8 cellular contexts compared by ENCODE assay signal in genomic region chr9:90801175-90801506, GRCh38. TPM values are rescaled to one million over a fixed set of nuclear protein-coding genes. Genes with fewer than 3 reads are reported as not detected.
DNase-seq lines count a peak whose midpoint lies in the region; ATAC-seq and TF ChIP-seq lines count a peak whose summit lies in the region.

No MANE protein-coding gene starts in this region.

- H3K27ac Mint-ChIP-seq in central memory CD8-positive, alpha-beta T cell (ENCODE audit: low read depth), result no peak overlapping the region
- H3K27ac Mint-ChIP-seq in activated naive CD4-positive, alpha-beta T cell treated with anti-CD3 and anti-CD28 coated beads, Interleukin-2, amount 50 U/mL, for 72 hours, result no peak overlapping the region

- H3K27ac ChIP-seq in neutrophil, result peak overlapping the region; percentile 97

- H3K9me3 Mint-ChIP-seq in central memory CD8-positive, alpha-beta T cell, result no peaks in the 10 kb centered on the region
- no peaks in the 10 kb centered on the region for H3K9me3 Mint-ChIP-seq in activated naive CD4-positive, alpha-beta T cell treated with anti-CD3 and anti-CD28 coated beads, Interleukin-2, amount 50 U/mL, for 72 hours

- no peaks in the 10 kb centered on the region for H3K4me1 Mint-ChIP-seq in central memory CD8-positive, alpha-beta T cell

- H3K4me1 ChIP-seq in neutrophil (ENCODE audit: control insufficient read depth in 1 of 2, insufficient read depth in 1 of 2, low read depth in 1 of 2, low read length in 1 of 2), result peaks cover 89 to 90% of the 10 kb centered on the region in 2 experiments
- H3K4me1 ChIP-seq in BE2C, result no peaks in the 10 kb centered on the region

- H3K36me3 ChIP-seq in neutrophil (no peaks in the 10 kb centered on the region), BE2C (no peaks in the 10 kb centered on the region)

- DNase-seq in central memory CD8-positive, alpha-beta T cell (ENCODE audit: low spot score in 2 of 2), result no peak
- no peak for DNase-seq in activated naive CD4-positive, alpha-beta T cell treated with anti-CD3 and anti-CD28 coated beads, Interleukin-2, amount 50 U/mL, for 72 hours (ENCODE audit: low spot score in 2 of 2)
- DNase-seq in BE2C, result no peak
- no peak for DNase-seq in D341Med (ENCODE audit: low spot score)
- DNase-seq in HK-2 (ENCODE audit: unreplicated experiment), result no peak

- H3K9me3 ChIP-seq in neutrophil (no peaks in the 10 kb centered on the region), BE2C (no peaks in the 10 kb centered on the region)

- H3K36me3 Mint-ChIP-seq in central memory CD8-positive, alpha-beta T cell (ENCODE audit: insufficient read depth), result no peaks in the 10 kb centered on the region
- peaks cover 5 to 7% of the 10 kb centered on the region in 2 donors for H3K36me3 Mint-ChIP-seq in activated naive CD4-positive, alpha-beta T cell treated with anti-CD3 and anti-CD28 coated beads, Interleukin-2, amount 50 U/mL, for 72 hours

- ATAC-seq in GM19397 (IDR thresholded peaks at IDR 0.05; ENCODE audit: unreplicated experiment) (peak; percentile 10), HG03457 (IDR thresholded peaks at IDR 0.05; ENCODE audit: unreplicated experiment) (peak; percentile 6)
- ATAC-seq in central memory CD8-positive, alpha-beta T cell (replicated peaks; ENCODE audit: extremely low read depth, poor library complexity, severe bottlenecking), result no peak
- ATAC-seq in activated naive CD4-positive, alpha-beta T cell treated with anti-CD3 and anti-CD28 coated beads, Interleukin-2, amount 50 U/mL, for 72 hours, result no peak

- H3K27me3 Mint-ChIP-seq in central memory CD8-positive, alpha-beta T cell, result peaks cover 88% of the 10 kb centered on the region

- H3K27me3 ChIP-seq in neutrophil (no peaks in the 10 kb centered on the region), BE2C (peaks cover 53% of the 10 kb centered on the region)

- H3K4me3 Mint-ChIP-seq in central memory CD8-positive, alpha-beta T cell, result peak overlapping the region; percentile 64

- TF ChIP-seq CTCF in neutrophil (IDR thresholded peaks at IDR 0.05), result no peak
- TF ChIP-seq CTCF in BE2C (IDR thresholded peaks at IDR 0.05; ENCODE audit: low read depth, low read length), result no peak

- H3K4me3 ChIP-seq in neutrophil (ENCODE audit: low read depth in 1 of 2, low read length in 1 of 2) (peak overlapping the region; percentile 81 to 96), BE2C (ENCODE audit: low read depth, low read length) (no peak overlapping the region)

RNA-seq across cellular contexts. Expression of gene SYK, which starts 0.5 kb away (rescaled TPM):
- total RNA-seq in activated naive CD4-positive, alpha-beta T cell treated with anti-CD3 and anti-CD28 coated beads, Interleukin-2, amount 50 U/mL, for 72 hours, result under 1 TPM; 0.16 to 0.29 TPM
- not detected for polyA plus RNA-seq in BE2C (2012; ENCODE audit: insufficient read depth, insufficient read length, low read depth)

Comparison
In these comparisons a context has a peak if more than half of its experiments do, and no peak if none do; other contexts are left out.
1. ATAC-seq: peak in GM19397 (single experiment) and HG03457 (single experiment); none in central memory CD8-positive, alpha-beta T cell (single experiment) and activated naive CD4-positive, alpha-beta T cell treated with anti-CD3 and anti-CD28 coated beads, Interleukin-2, amount 50 U/mL, for 72 hours (0 of 2).